23 cellular contexts compared by ENCODE assay signal in genomic region chr16:52499061-52499460, GRCh38. TPM values are rescaled to one million over a fixed set of nuclear protein-coding genes. Genes with fewer than 3 reads are reported as not detected.
DNase-seq lines count a peak whose midpoint lies in the region; ATAC-seq and FAIRE-seq lines count a peak whose summit lies in the region.
"Had no signal": no experiment of that assay in that cellular context is flagged by ENCODE, and none has a peak within 500 bp of the region (broad histone marks: within the 10 kb centered on the region; RNA-seq: fewer than 3 reads in every experiment).

No MANE protein-coding gene starts in this region.

- no peaks in the 10 kb centered on the region for H3K27me3 Mint-ChIP-seq in stimulated activated naive B cell treated with anti-CD40 and anti-IgM and Interleukin-4, amounts not matched to agents 10 μg/mL and 1 μg/mL and 100 μg/mL, for 72 hours
- no peaks in the 10 kb centered on the region for H3K27me3 Mint-ChIP-seq in activated T-cell treated with anti-CD3 and anti-CD28 coated beads, Interleukin-2, amount 50 U/mL, for 72 hours (ENCODE audit: low read depth)
- H3K27me3 Mint-ChIP-seq: activated naive CD4-positive, alpha-beta T cell treated with anti-CD3 and anti-CD28 coated beads, Interleukin-2, amount 10 ng/mL, durations not matched to agents 7 days and 5 days; central memory CD8-positive, alpha-beta T cell; IgD-negative memory B cell had no signal

- H3K9me3 Mint-ChIP-seq in stimulated activated naive B cell treated with anti-CD40 and anti-IgM and Interleukin-4, amounts not matched to agents 10 μg/mL and 1 μg/mL and 100 μg/mL, for 72 hours, result no peaks in the 10 kb centered on the region
- H3K9me3 Mint-ChIP-seq in activated T-cell treated with anti-CD3 and anti-CD28 coated beads, Interleukin-2, amount 50 U/mL, for 72 hours, result peaks cover 2 to 4% of the 10 kb centered on the region in 2 donors
- H3K9me3 Mint-ChIP-seq: activated naive CD4-positive, alpha-beta T cell treated with anti-CD3 and anti-CD28 coated beads, Interleukin-2, amount 10 ng/mL, durations not matched to agents 7 days and 5 days; central memory CD8-positive, alpha-beta T cell; IgD-negative memory B cell had no signal

- no peak for ATAC-seq in stimulated activated naive B cell treated with anti-CD40 and anti-IgM and Interleukin-4, amounts not matched to agents 10 μg/mL and 1 μg/mL and 100 μg/mL, for 72 hours (replicated peaks)
- ATAC-seq in HG02759 (IDR thresholded peaks at IDR 0.05; ENCODE audit: unreplicated experiment), result no peak
- ATAC-seq in activated T-cell treated with anti-CD3 and anti-CD28 coated beads, Interleukin-2, amount 50 U/mL, for 72 hours (replicated peaks in 1 of 2), result no peak
- ATAC-seq: lower lobe of right lung; stimulated activated naive CD8-positive, alpha-beta T cell treated with anti-CD3 and anti-CD28 coated beads, Interleukin-15, Interleukin-2, amounts not matched to agents 100 U/mL and 50 U/mL, for 24 hours had no signal

- peak; percentile 31 for FAIRE-seq in frontal cortex (lab: Jason Lieb, UNC)
- FAIRE-seq: keratinocyte, small intestine had no signal

- peak overlapping the region; percentile 84 for H3K27ac ChIP-seq in substantia nigra (ENCODE audit: low read depth, low read length, poor library complexity, severe bottlenecking)
- H3K27ac ChIP-seq: BLaER1, lower lobe of right lung, neutrophil, Peyer's patch, upper lobe of left lung had no signal

- H3K4me3 Mint-ChIP-seq in stimulated activated naive B cell treated with anti-CD40 and anti-IgM and Interleukin-4, amounts not matched to agents 10 μg/mL and 1 μg/mL and 100 μg/mL, for 72 hours, result no peak overlapping the region
- H3K4me3 Mint-ChIP-seq in activated T-cell treated with anti-CD3 and anti-CD28 coated beads, Interleukin-2, amount 50 U/mL, for 72 hours, result no peak overlapping the region
- H3K4me3 Mint-ChIP-seq: activated naive CD4-positive, alpha-beta T cell treated with anti-CD3 and anti-CD28 coated beads, Interleukin-2, amount 10 ng/mL, durations not matched to agents 7 days and 5 days; central memory CD8-positive, alpha-beta T cell; IgD-negative memory B cell had no signal

- DNase-seq in NCI-H1694 treated with DMSO at 0.1 percent for 48 hours (lab: John Stamatoyannopoulos, UW) (peak; percentile 3), NCI-H1694 (lab: John Stamatoyannopoulos, UW) (no peak), NCI-H748 (lab: John Stamatoyannopoulos, UW; ENCODE audit: unreplicated experiment) (peak; percentile 27), frontal cortex (ENCODE audit: low spot score in 2 of 2) (no peak), substantia nigra (lab: John Stamatoyannopoulos, UW) (no peak)
- no peak for DNase-seq in stimulated activated naive B cell treated with anti-CD40 and anti-IgM and Interleukin-4, amounts not matched to agents 10 μg/mL and 1 μg/mL and 100 μg/mL, for 72 hours
- DNase-seq in activated T-cell treated with anti-CD3 and anti-CD28 coated beads, Interleukin-2, amount 50 U/mL, for 72 hours, result no peak
- DNase-seq: activated CD4-positive, alpha-beta T cell treated with anti-CD3 and anti-CD28 coated beads for 48 hours; activated naive CD4-positive, alpha-beta T cell treated with anti-CD3 and anti-CD28 coated beads, Interleukin-2, amount 10 ng/mL, durations not matched to agents 7 days and 5 days; activated T-cell treated with anti-CD3 and anti-CD28 coated beads, Interleukin-2, amount 50 U/mL, for 48 hours; erythroblast; lower lobe of right lung; Peyer's patch; small intestine; stimulated activated naive CD8-positive, alpha-beta T cell treated with anti-CD3 and anti-CD28 coated beads, Interleukin-15, Interleukin-2, amounts not matched to agents 100 U/mL and 50 U/mL, for 24 hours had no signal

- H3K36me3 Mint-ChIP-seq in stimulated activated naive B cell treated with anti-CD40 and anti-IgM and Interleukin-4, amounts not matched to agents 10 μg/mL and 1 μg/mL and 100 μg/mL, for 72 hours, result no peaks in the 10 kb centered on the region
- H3K36me3 Mint-ChIP-seq in activated T-cell treated with anti-CD3 and anti-CD28 coated beads, Interleukin-2, amount 50 U/mL, for 72 hours (ENCODE audit: insufficient read depth in 2 of 2), result no peaks in the 10 kb centered on the region
- H3K36me3 Mint-ChIP-seq: activated naive CD4-positive, alpha-beta T cell treated with anti-CD3 and anti-CD28 coated beads, Interleukin-2, amount 10 ng/mL, durations not matched to agents 7 days and 5 days; IgD-negative memory B cell had no signal

- no peak overlapping the region for H3K27ac Mint-ChIP-seq in stimulated activated naive B cell treated with anti-CD40 and anti-IgM and Interleukin-4, amounts not matched to agents 10 μg/mL and 1 μg/mL and 100 μg/mL, for 72 hours
- H3K27ac Mint-ChIP-seq in activated T-cell treated with anti-CD3 and anti-CD28 coated beads, Interleukin-2, amount 50 U/mL, for 72 hours, result no peak overlapping the region
- H3K27ac Mint-ChIP-seq: activated naive CD4-positive, alpha-beta T cell treated with anti-CD3 and anti-CD28 coated beads, Interleukin-2, amount 10 ng/mL, durations not matched to agents 7 days and 5 days; IgD-negative memory B cell had no signal

- H3K4me1 Mint-ChIP-seq in stimulated activated naive B cell treated with anti-CD40 and anti-IgM and Interleukin-4, amounts not matched to agents 10 μg/mL and 1 μg/mL and 100 μg/mL, for 72 hours, result no peaks in the 10 kb centered on the region
- H3K4me1 Mint-ChIP-seq in activated T-cell treated with anti-CD3 and anti-CD28 coated beads, Interleukin-2, amount 50 U/mL, for 72 hours (ENCODE audit: low read depth), result no peaks in the 10 kb centered on the region
- H3K4me1 Mint-ChIP-seq: activated naive CD4-positive, alpha-beta T cell treated with anti-CD3 and anti-CD28 coated beads, Interleukin-2, amount 10 ng/mL, durations not matched to agents 7 days and 5 days; central memory CD8-positive, alpha-beta T cell; IgD-negative memory B cell had no signal

RNA-seq across cellular contexts. Expression of gene TOX3, which starts 47.9 kb away (rescaled TPM):
- total RNA-seq in frontal cortex, result 18.8 TPM
- total RNA-seq in activated T-cell treated with anti-CD3 and anti-CD28 coated beads, Interleukin-2, amount 50 U/mL, for 72 hours, result not detected
- total RNA-seq: T-helper 1 cell treated with Interleukin-12 subunit alpha and Interleukin-12 subunit beta and Interleukin-4 antibody, amounts not matched to agents 30 ng/mL and 1 ng/mL, for 36 hours had no signal

Comparison
In these comparisons a context has a peak if more than half of its experiments do, and no peak if none do; other contexts are left out.
1. DNase-seq: peak in NCI-H1694 treated with DMSO at 0.1 percent for 48 hours (single experiment) and NCI-H748 (single experiment); none in NCI-H1694 (single experiment), frontal cortex (0 of 2), substantia nigra (0 of 49), stimulated activated naive B cell treated with anti-CD40 and anti-IgM and Interleukin-4, amounts not matched to agents 10 μg/mL and 1 μg/mL and 100 μg/mL, for 72 hours (single experiment) and activated T-cell treated with anti-CD3 and anti-CD28 coated beads, Interleukin-2, amount 50 U/mL, for 72 hours (0 of 2).
2. RNA of gene TOX3, which starts 47.9 kb away (total RNA-seq): 18.8 TPM in frontal cortex (single experiment); not detected in activated T-cell treated with anti-CD3 and anti-CD28 coated beads, Interleukin-2, amount 50 U/mL, for 72 hours; every median in the first group is over 10 times any median in the second.